9 cellular contexts compared by ENCODE assay signal in genomic region chr17:3710951-3711383, GRCh38. TPM values are rescaled to one million over a fixed set of nuclear protein-coding genes. Genes with fewer than 3 reads are reported as not detected.
A peak's percentile ranks its signal among the peaks of the same experiment; 100 is the strongest.
DNase-seq lines count a peak whose midpoint lies in the region; ATAC-seq, FAIRE-seq and TF ChIP-seq lines count a peak whose summit lies in the region.
"Had no signal": no experiment of that assay in that cellular context is flagged by ENCODE, and none has a peak within 500 bp of the region (broad histone marks: within the 10 kb centered on the region; RNA-seq: fewer than 3 reads in every experiment).

No MANE protein-coding gene starts in this region.

- H2AFZ ChIP-seq in mesenchymal stem cell (ENCODE audit: low read depth, low read length) = no peak overlapping the region

- H3K27me3 ChIP-seq in mesenchymal stem cell (ENCODE audit: control insufficient read depth in 1 of 2, insufficient read depth in 1 of 2, low read length in 2 of 2) = no peaks in the 10 kb centered on the region
- H3K27me3 ChIP-seq in WERI-Rb-1 (ENCODE audit: insufficient read depth, low read depth, severe bottlenecking) = no peaks in the 10 kb centered on the region

- no peaks in the 10 kb centered on the region for H3K27me3 Mint-ChIP-seq in HFFc6 (ENCODE audit: insufficient read depth)
- no peaks in the 10 kb centered on the region for H3K27me3 Mint-ChIP-seq in chondrocyte (ENCODE audit: low read depth)

- peaks cover 2% of the 10 kb centered on the region for H3K79me1 ChIP-seq in mesenchymal stem cell (replicated peaks; ENCODE audit: low read length, poor library complexity, severe bottlenecking)

- H2BK12ac ChIP-seq in mesenchymal stem cell (ENCODE audit: low read length in 2 of 2) = no peak overlapping the region

- H3K4me3 ChIP-seq in NB4 (ENCODE audit: low read depth, low read length) (no peak overlapping the region), mesenchymal stem cell (ENCODE audit: insufficient read depth in 1 of 2, low read depth in 1 of 2, low read length in 2 of 2) (no peak overlapping the region), WERI-Rb-1 (ENCODE audit: low read depth, low read length) (no peak overlapping the region)

- no peak for FAIRE-seq in urothelium cell line (lab: Jason Lieb, UNC)

- H3K9me3 ChIP-seq in mesenchymal stem cell (ENCODE audit: control insufficient read depth, low read length) = no peaks in the 10 kb centered on the region
- H3K9me3 ChIP-seq in WERI-Rb-1 (ENCODE audit: severe bottlenecking) = no peaks in the 10 kb centered on the region

- 72% methylated on average over 5 of the region's 5 CpGs for WGBS in mesenchymal stem cell

- H3K9me3 Mint-ChIP-seq in HFFc6 (no peaks in the 10 kb centered on the region), chondrocyte (ENCODE audit: low read depth) (no peaks in the 10 kb centered on the region)
- H3K9me3 Mint-ChIP-seq: nephron had no signal

- no peak overlapping the region for H3K9ac ChIP-seq in mesenchymal stem cell (ENCODE audit: low read length)

- no peaks in the 10 kb centered on the region for H3K4me1 ChIP-seq in mesenchymal stem cell (ENCODE audit: control insufficient read depth, insufficient read depth, low read depth, low read length)

- TF ChIP-seq POLR2A in NB4 (IDR thresholded peaks at IDR 0.05; ENCODE audit: extremely low read depth, insufficient read length) = no peak

- TF ChIP-seq CTCF in HFFc6 (IDR thresholded peaks at IDR 0.05) (no peak), NB4 (IDR thresholded peaks at IDR 0.05; ENCODE audit: low read depth, low read length) (no peak), WERI-Rb-1 (IDR thresholded peaks at IDR 0.05; ENCODE audit: low read depth, low read length) (no peak), chondrocyte (IDR thresholded peaks at IDR 0.05) (no peak)

- H3K4me3 Mint-ChIP-seq in HFFc6 (no peak overlapping the region), chondrocyte (ENCODE audit: unreplicated experiment) (no peak overlapping the region)
- H3K4me3 Mint-ChIP-seq: nephron had no signal

- DNase-seq in HFFc6 (peak; percentile 10), NB4 (ENCODE audit: low read depth) (peak; percentile 83), activated T-cell treated with anti-CD3 and anti-CD28 coated beads for 24 hours (ENCODE audit: low read depth) (peak; percentile 70), mesenchymal stem cell (peak; percentile 41), urothelium cell line (ENCODE audit: low spot score) (no peak), WERI-Rb-1 (no peak), chondrocyte (ENCODE audit: low spot score) (no peak)

- ATAC-seq in GM18499 (IDR thresholded peaks at IDR 0.05; ENCODE audit: insufficient read depth, unreplicated experiment) = peak; percentile 84

- no peak overlapping the region for H3K4ac ChIP-seq in mesenchymal stem cell (ENCODE audit: low read depth in 1 of 2, low read length in 2 of 2)

- no peak overlapping the region for H3K27ac ChIP-seq in mesenchymal stem cell (ENCODE audit: low read length, poor library complexity, severe bottlenecking)
- no peak overlapping the region for H3K27ac ChIP-seq in WERI-Rb-1

- no peak overlapping the region for H3K27ac Mint-ChIP-seq in HFFc6
- H3K27ac Mint-ChIP-seq in chondrocyte (ENCODE audit: unreplicated experiment) = no peak overlapping the region
- H3K27ac Mint-ChIP-seq: nephron had no signal

- H3K36me3 Mint-ChIP-seq in HFFc6 (ENCODE audit: low read depth) = peaks cover 14% of the 10 kb centered on the region
- H3K36me3 Mint-ChIP-seq in chondrocyte (ENCODE audit: low read depth) = peaks cover 16% of the 10 kb centered on the region

- H3K36me3 ChIP-seq in mesenchymal stem cell (ENCODE audit: control insufficient read depth in 1 of 2, insufficient read depth in 2 of 2, low read depth in 1 of 2, low read length in 2 of 2) (peaks cover 25 to 31% of the 10 kb centered on the region in 2 experiments), WERI-Rb-1 (peaks cover 33% of the 10 kb centered on the region)

- H3K4me1 Mint-ChIP-seq in HFFc6 (ENCODE audit: low read depth) (peaks cover 12% of the 10 kb centered on the region), chondrocyte (ENCODE audit: low read depth) (no peaks in the 10 kb centered on the region)
- H3K4me1 Mint-ChIP-seq: nephron had no signal

- no peak overlapping the region for H3K23ac ChIP-seq in mesenchymal stem cell (ENCODE audit: low read length in 2 of 2)

- H2AK5ac ChIP-seq in mesenchymal stem cell (ENCODE audit: low read length, severe bottlenecking) = no peak overlapping the region

- H4K8ac ChIP-seq in mesenchymal stem cell (ENCODE audit: low read length) = no peak overlapping the region

- H4K91ac ChIP-seq in mesenchymal stem cell (ENCODE audit: low read length) = no peak overlapping the region

- H3K4me2 ChIP-seq in mesenchymal stem cell (ENCODE audit: low read length, poor library complexity, severe bottlenecking) = no peak overlapping the region

- no peak overlapping the region for H2BK15ac ChIP-seq in mesenchymal stem cell (ENCODE audit: low read depth, poor library complexity, severe bottlenecking)

- no peak overlapping the region for H2BK5ac ChIP-seq in mesenchymal stem cell (ENCODE audit: low read depth, low read length, poor library complexity, severe bottlenecking)

- no peak overlapping the region for H2BK120ac ChIP-seq in mesenchymal stem cell (ENCODE audit: low read depth, low read length)

- H3K14ac ChIP-seq in mesenchymal stem cell (ENCODE audit: low read length in 2 of 2) = no peak overlapping the region

- no peak overlapping the region for H3K18ac ChIP-seq in mesenchymal stem cell (ENCODE audit: low read depth in 1 of 2, low read length in 2 of 2)

RNA-seq across cellular contexts. Expression of gene HASPIN, which starts 12.7 kb away (rescaled TPM):
- total RNA-seq in HFFc6 (2021; fragmentation: NEBNext Ultra II Directional; extraction: Animal tissue kit (Norgen Biotek cat#: 25700)) = 1 to 10 TPM; 3.5 to 8.0 (median 7.0) TPM
- 1.4 TPM for polyA plus RNA-seq in mesenchymal stem cell (2013, experiment 1 of 2)
- 1.4 TPM for polyA plus RNA-seq in mesenchymal stem cell (2013, experiment 2 of 2)
- 2.1 to 2.6 TPM (median 2.2 TPM) in 3 replicates for total RNA-seq in chondrocyte

RNA-seq across cellular contexts. Expression of gene P2RX5, which starts 15.0 kb away (rescaled TPM):
- 10 to 100 TPM in 2 of 6 experiments, 1 to 10 TPM in 4; 5.2 to 16.1 (median 7.0) TPM for total RNA-seq in HFFc6 (2021; fragmentation: NEBNext Ultra II Directional; extraction: Animal tissue kit (Norgen Biotek cat#: 25700))
- 0.35 TPM for polyA plus RNA-seq in mesenchymal stem cell (2013, experiment 1 of 2)
- polyA plus RNA-seq in mesenchymal stem cell (2013, experiment 2 of 2) = 0.30 TPM
- total RNA-seq in chondrocyte = 0.18 to 1.1 TPM (median 0.30 TPM) in 3 replicates

RNA-seq across cellular contexts. Expression of gene EMC6, which starts 42.4 kb away (rescaled TPM):
- total RNA-seq in HFFc6 (2021; fragmentation: NEBNext Ultra II Directional; extraction: Animal tissue kit (Norgen Biotek cat#: 25700)) = 10 to 100 TPM; 57.6 to 66.8 (median 64.1) TPM
- 102 TPM for polyA plus RNA-seq in mesenchymal stem cell (2013, experiment 1 of 2)
- polyA plus RNA-seq in mesenchymal stem cell (2013, experiment 2 of 2) = 107 TPM
- total RNA-seq in chondrocyte = 36.2 to 41.8 TPM (median 37.6 TPM) in 3 replicates

RNA-seq across cellular contexts. Expression of gene TAX1BP3, which starts 42.6 kb away (rescaled TPM):
- total RNA-seq in HFFc6 (2021; fragmentation: NEBNext Ultra II Directional; extraction: Animal tissue kit (Norgen Biotek cat#: 25700)) = 100 to 1,000 TPM; 289 to 336 (median 313) TPM
- 119 TPM for polyA plus RNA-seq in mesenchymal stem cell (2013, experiment 1 of 2)
- polyA plus RNA-seq in mesenchymal stem cell (2013, experiment 2 of 2) = 117 TPM
- total RNA-seq in chondrocyte = 198 to 242 TPM (median 230 TPM) in 3 replicates

Comparison
In these comparisons a context has a peak if more than half of its experiments do, and no peak if none do; other contexts are left out.
1. DNase-seq: peak in HFFc6 (single experiment), NB4 (single experiment), activated T-cell treated with anti-CD3 and anti-CD28 coated beads for 24 hours (single experiment) and mesenchymal stem cell (single experiment); none in urothelium cell line (single experiment), WERI-Rb-1 (single experiment) and chondrocyte (single experiment).